ENCODE assay signal across 9 cellular contexts in genomic region chr11:62854825-62855570, GRCh38. TPM values are rescaled to one million over a fixed set of nuclear protein-coding genes. Genes with fewer than 3 reads are reported as not detected.
DNase-seq lines count a peak whose midpoint lies in the region; ATAC-seq and TF ChIP-seq lines count a peak whose summit lies in the region.
"Had no signal": no experiment of that assay in that cellular context is flagged by ENCODE, and none has a peak within 500 bp of the region (broad histone marks: within the 10 kb centered on the region; RNA-seq: fewer than 3 reads in every experiment).

No MANE protein-coding gene starts in this region.

- H3K4me2 ChIP-seq in trophoblast cell (ENCODE audit: low read length), result peak overlapping the region; percentile 85

- TF ChIP-seq POLR2A in GM10847 (IDR thresholded peaks at IDR 0.05; ENCODE audit: extremely low read depth, insufficient read length), result peak; percentile 5

- H2BK120ac ChIP-seq in trophoblast cell (ENCODE audit: insufficient read depth, low read length, poor library complexity), result peak overlapping the region; percentile 69

- peak overlapping the region; percentile 20 for H2BK12ac ChIP-seq in trophoblast cell (ENCODE audit: low read length)

- no peak for TF ChIP-seq CTCF in epithelial cell of proximal tubule (conservative IDR thresholded peaks at IDR 0.05; ENCODE audit: low read depth, low read length)

- no peaks in the 10 kb centered on the region for H3K27me3 ChIP-seq in trophoblast cell (ENCODE audit: insufficient read depth, low read length)

- H3K79me1 ChIP-seq in trophoblast cell (ENCODE audit: low read length), result peaks cover 22% of the 10 kb centered on the region

- H3K14ac ChIP-seq in trophoblast cell (ENCODE audit: low read length), result peak overlapping the region; percentile 88

- DNase-seq in epithelial cell of proximal tubule (ENCODE audit: low read depth), result no peak
- no peak for DNase-seq in trophoblast cell
- DNase-seq in G401 (ENCODE audit: low spot score), result no peak
- no peak for DNase-seq in cerebellum (ENCODE audit: low spot score)

- H3K4ac ChIP-seq in trophoblast cell (ENCODE audit: low read depth, low read length), result peak overlapping the region; percentile 95

- H4K91ac ChIP-seq in trophoblast cell (ENCODE audit: low read depth, low read length), result peak overlapping the region; percentile 83

- H4K8ac ChIP-seq in trophoblast cell (ENCODE audit: low read depth, low read length), result peak overlapping the region; percentile 68

- H2BK5ac ChIP-seq in trophoblast cell (ENCODE audit: low read depth, low read length, poor library complexity), result peak overlapping the region; percentile 70

- H3K23ac ChIP-seq in trophoblast cell (ENCODE audit: low read length), result no peak overlapping the region

- no CpG with 5 or more reads among the region's 15 CpGs for WGBS in trophoblast cell (ENCODE audit: extremely low coverage, insufficient coverage, insufficient read length)

- H3K79me2 ChIP-seq in trophoblast cell (ENCODE audit: control insufficient read depth, insufficient read depth, low read length, poor library complexity), result peaks cover 17% of the 10 kb centered on the region

- peaks cover 9 to 19% of the 10 kb centered on the region in 2 experiments for H3K4me1 ChIP-seq in trophoblast cell (ENCODE audit: control insufficient read depth in 1 of 2, insufficient read depth in 2 of 2, low read length in 2 of 2)

- H2AK5ac ChIP-seq in trophoblast cell (ENCODE audit: low read length), result peak overlapping the region; percentile 79

- H3K36me3 ChIP-seq in trophoblast cell (ENCODE audit: control insufficient read depth in 1 of 2, insufficient read depth in 2 of 2, low read length in 2 of 2), result peaks cover 4 to 30% of the 10 kb centered on the region in 2 experiments

- peak overlapping the region; percentile 37 for H4K12ac ChIP-seq in trophoblast cell (ENCODE audit: low read depth, low read length)

- in situ Hi-C loops in G401 (cut with HindIII; ENCODE audit: low sequenced_read_pairs), result no loop called here

- H3K9ac ChIP-seq in trophoblast cell (ENCODE audit: low read length), result peak overlapping the region; percentile 98

- H3K18ac ChIP-seq in trophoblast cell (ENCODE audit: low read length), result peak overlapping the region; percentile 68

- peak overlapping the region; percentile 55 for H3K27ac ChIP-seq in trophoblast cell (ENCODE audit: low read depth, low read length)

- H3K9me3 ChIP-seq in trophoblast cell (ENCODE audit: insufficient read depth, low read depth, low read length), result no peaks in the 10 kb centered on the region

- H3K4me3 ChIP-seq in epithelial cell of proximal tubule (ENCODE audit: low read depth, low read length), result peak overlapping the region; percentile 82
- peak overlapping the region; percentile 90 for H3K4me3 ChIP-seq in trophoblast cell (ENCODE audit: low read depth, low read length)

- ATAC-seq in GM21367 (IDR thresholded peaks at IDR 0.05; ENCODE audit: unreplicated experiment) (no peak), esophagus mucosa (no peak)

- H2AFZ ChIP-seq in trophoblast cell (ENCODE audit: insufficient read depth, low read length, poor library complexity), result no peak overlapping the region

TF ChIP-seq in PFSK-1, 5 proteins besides CTCF, POLR2A, EP300 and RAD21:
- TF ChIP-seq POLR2AphosphoS5 (IDR thresholded peaks at IDR 0.05; ENCODE audit: low read depth, low read length) (peak; percentile 63; the same call in 1 of the 2 replicates), FOXP2 (optimal IDR thresholded peaks at IDR 0.05; ENCODE audit: borderline replicate concordance, extremely low read depth, extremely low read length, insufficient read depth) (no peak), TAF1 (IDR thresholded peaks at IDR 0.05; ENCODE audit: borderline replicate concordance, insufficient read depth, low read length) (0 out of 2 replicates have a peak, but pooled peaks have one; percentile 9), REST (IDR thresholded peaks at IDR 0.05; ENCODE audit: insufficient read depth in 1 of 2, low read depth in 2 of 2, low read length in 2 of 2) (no peak), SIN3A (IDR thresholded peaks at IDR 0.05; ENCODE audit: borderline replicate concordance, insufficient read depth, low read length) (no peak)
TF ChIP-seq in PFSK-1: peak in this region for 2.

RNA-seq across cellular contexts. Expression of gene WDR74, which starts 15.6 kb away (rescaled TPM):
- polyA plus RNA-seq in PFSK-1 (2012; ENCODE audit: insufficient read length, low read depth), result 263 TPM
- 55.3 and 87.4 TPM in 2 replicates for total RNA-seq in epithelial cell of proximal tubule
- polyA plus RNA-seq in trophoblast cell (2013), result 36.6 and 38.4 TPM in 2 replicates
- total RNA-seq in G401 (2014; rRNA removed; shearing (Covaris generic)), result 103 and 110 TPM in 2 replicates
- 31.2 TPM for total RNA-seq in cerebellum
- 41.0 TPM for total RNA-seq in esophagus mucosa

RNA-seq across cellular contexts. Expression of gene TEX54, which starts 22.4 kb away (rescaled TPM):
- polyA plus RNA-seq in PFSK-1 (2012; ENCODE audit: insufficient read length, low read depth), result not detected
- total RNA-seq in epithelial cell of proximal tubule (not detected in 2 replicates), cerebellum (not detected), esophagus mucosa (not detected)
- not detected in 2 replicates for polyA plus RNA-seq in trophoblast cell (2013)
- not detected in 2 replicates for total RNA-seq in G401 (2014; rRNA removed; shearing (Covaris generic))
- total RNA-seq: RPMI7951 had no signal

RNA-seq across cellular contexts. Expression of gene STX5, which starts 23.1 kb away (rescaled TPM):
- 49.5 TPM for polyA plus RNA-seq in PFSK-1 (2012; ENCODE audit: insufficient read length, low read depth)
- total RNA-seq in epithelial cell of proximal tubule (21.2 and 28.6 TPM in 2 replicates), cerebellum (24.3 TPM), esophagus mucosa (25.1 TPM)
- 70.9 and 72.0 TPM in 2 replicates for polyA plus RNA-seq in trophoblast cell (2013)
- 40.9 and 49.0 TPM in 2 replicates for total RNA-seq in G401 (2014; rRNA removed; shearing (Covaris generic))

RNA-seq across cellular contexts. Expression of gene SLC3A2, which starts 25.7 kb away (rescaled TPM):
- 1,866 TPM for polyA plus RNA-seq in PFSK-1 (2012; ENCODE audit: insufficient read length, low read depth)
- total RNA-seq in epithelial cell of proximal tubule (97.4 and 219 TPM in 2 replicates), cerebellum (64.1 TPM), esophagus mucosa (233 TPM)
- 473 and 540 TPM in 2 replicates for polyA plus RNA-seq in trophoblast cell (2013)
- total RNA-seq in G401 (2014; rRNA removed; shearing (Covaris generic)), result 225 and 239 TPM in 2 replicates

RNA-seq across cellular contexts. Expression of gene NXF1, which starts 49.8 kb away (rescaled TPM):
- 54.4 TPM for polyA plus RNA-seq in PFSK-1 (2012; ENCODE audit: insufficient read length, low read depth)
- total RNA-seq in epithelial cell of proximal tubule, result 49.4 and 56.3 TPM in 2 replicates
- 65.8 and 70.4 TPM in 2 replicates for polyA plus RNA-seq in trophoblast cell (2013)
- 10.2 and 23.3 TPM in 2 replicates for total RNA-seq in G401 (2014; rRNA removed; shearing (Covaris generic))
- total RNA-seq in cerebellum, result 22.5 TPM
- 39.1 TPM for total RNA-seq in esophagus mucosa
